ENCODE assay signal across 13 cellular contexts in the genomic region with DNA sequence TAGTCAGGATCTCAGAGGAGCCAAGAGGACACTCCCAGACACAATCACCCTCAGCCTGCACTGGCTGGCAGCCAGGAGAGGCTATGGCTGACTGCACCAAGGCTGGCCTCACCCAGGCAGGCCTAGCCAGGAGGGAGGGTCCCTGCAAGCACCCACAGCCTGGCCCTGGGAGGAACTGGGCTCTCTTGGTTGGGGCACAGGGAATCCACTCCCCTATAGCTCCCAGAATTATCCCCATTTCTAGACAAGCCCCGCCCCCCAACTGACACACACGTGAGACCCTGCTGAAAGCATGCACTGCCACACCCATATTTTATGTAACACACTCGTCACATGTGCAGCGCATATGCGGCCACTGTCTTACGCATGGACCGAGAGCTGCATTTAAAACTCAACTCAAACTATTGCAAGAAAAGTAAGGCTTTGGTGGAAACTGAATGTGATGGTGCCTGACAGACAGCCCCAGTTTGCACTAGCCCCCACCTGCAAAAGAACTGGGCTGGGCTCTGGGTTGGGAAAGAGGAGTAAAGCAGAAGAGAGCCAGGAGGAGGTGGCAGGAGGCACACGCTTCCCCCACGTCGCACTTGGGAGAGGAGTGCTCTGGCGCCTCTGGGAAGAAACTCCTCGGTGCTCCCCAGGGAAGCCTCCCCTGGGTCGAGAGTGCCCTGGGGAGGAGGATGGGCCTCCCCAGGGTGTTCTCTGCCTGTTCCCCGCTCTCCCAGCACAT. TPM values are rescaled to one million over a fixed set of nuclear protein-coding genes. Genes with fewer than 3 reads are reported as not detected.
DNase-seq lines count a peak whose midpoint lies in the region; ATAC-seq and TF ChIP-seq lines count a peak whose summit lies in the region.
"Had no signal": no experiment of that assay in that cellular context is flagged by ENCODE, and none has a peak within 500 bp of the region (broad histone marks: within the 10 kb centered on the region; RNA-seq: fewer than 3 reads in every experiment).

No MANE protein-coding gene starts in this region.

- peaks cover 3% of the 10 kb centered on the region for H3K4me1 Mint-ChIP-seq in WTC11

- H3K36me3 Mint-ChIP-seq in WTC11, result no peaks in the 10 kb centered on the region
- H3K36me3 Mint-ChIP-seq: activated naive CD4-positive, alpha-beta T cell treated with anti-CD3 and anti-CD28 coated beads, Interleukin-2, amount 50 U/mL, for 72 hours had no signal

- H3K27me3 Mint-ChIP-seq in WTC11 (ENCODE audit: low read depth), result peaks cover 4% of the 10 kb centered on the region; the same call in 1 of the 2 replicates

- TF ChIP-seq EP300 in suprapubic skin (IDR thresholded peaks at IDR 0.05), result no peak

- H3K9me3 ChIP-seq in suprapubic skin, result no peaks in the 10 kb centered on the region

- H3K4me1 ChIP-seq in suprapubic skin, result peaks cover 17% of the 10 kb centered on the region

- H3K27me3 ChIP-seq in dorsolateral prefrontal cortex (no peaks in the 10 kb centered on the region), suprapubic skin (no peaks in the 10 kb centered on the region)

- H3K4me3 ChIP-seq in dorsolateral prefrontal cortex, result no peak overlapping the region
- H3K4me3 ChIP-seq in suprapubic skin, result no peak overlapping the region
- H3K4me3 ChIP-seq: coronary artery had no signal

- H3K4me3 Mint-ChIP-seq in WTC11, result no peak overlapping the region

- TF ChIP-seq POLR2A in suprapubic skin (IDR thresholded peaks at IDR 0.05), result no peak

- CTCF ChIA-PET in WTC11 (lab: Charles Lee), result no interaction called here

- TF ChIP-seq CTCF in dorsolateral prefrontal cortex (IDR thresholded peaks at IDR 0.05 in 54 of 56, conservative IDR thresholded peaks at IDR 0.05 in 2 of 56; ENCODE audit: low read depth in 1 of 56, partially characterized antibody in 56 of 56), result no peak
- TF ChIP-seq CTCF in suprapubic skin (IDR thresholded peaks at IDR 0.05), result no peak
- TF ChIP-seq CTCF in WTC11 (IDR thresholded peaks at IDR 0.05), result no peak

- H3K27ac Mint-ChIP-seq in WTC11, result no peak overlapping the region
- H3K27ac Mint-ChIP-seq: activated naive CD4-positive, alpha-beta T cell treated with anti-CD3 and anti-CD28 coated beads, Interleukin-2, amount 50 U/mL, for 72 hours had no signal

- POLR2A ChIA-PET in WTC11 (lab: Charles Lee), result no interaction called here

- H3K36me3 ChIP-seq in suprapubic skin, result no peaks in the 10 kb centered on the region

- 49% methylated on average over 14 of the region's 14 CpGs for WGBS in suprapubic skin

- 0 out of 2 replicates have a peak, but pooled peaks cover 7% of the 10 kb centered on the region for H3K9me3 Mint-ChIP-seq in WTC11
- H3K9me3 Mint-ChIP-seq: activated naive CD4-positive, alpha-beta T cell treated with anti-CD3 and anti-CD28 coated beads, Interleukin-2, amount 50 U/mL, for 72 hours had no signal

- DNase-seq in HK-2 (ENCODE audit: unreplicated experiment), result peak; percentile 59
- DNase-seq in NCI-H2171 (lab: John Stamatoyannopoulos, UW), result peak; percentile 36
- DNase-seq in dorsolateral prefrontal cortex, result peak in 2 of 10 donors; percentile 25 to 50
- no peak for DNase-seq in suprapubic skin (ENCODE audit: low spot score in 2 of 2)
- no peak for DNase-seq in activated gamma-delta T cell (lab: John Stamatoyannopoulos, UW)
- no peak for DNase-seq in WTC11 (ENCODE audit: low spot score)
- DNase-seq: NCI-H1048, right cardiac atrium had no signal

- intact Hi-C loops in dorsolateral prefrontal cortex (cut with DNase I), result no loop called here

- H3K27ac ChIP-seq in dorsolateral prefrontal cortex (peak overlapping the region in 54 of 59 donors; percentile 4 to 89 (median 68)), suprapubic skin (peak overlapping the region; percentile 87)
- H3K27ac ChIP-seq: coronary artery had no signal

- ATAC-seq in WTC11, result no peak; the same call in 1 of the 2 replicates
- ATAC-seq in HG03460 (IDR thresholded peaks at IDR 0.05; ENCODE audit: unreplicated experiment), result no peak
- ATAC-seq: activated naive CD4-positive, alpha-beta T cell treated with anti-CD3 and anti-CD28 coated beads, Interleukin-2, amount 50 U/mL, for 72 hours had no signal

TF ChIP-seq in WTC11, 78 proteins besides CTCF, POLR2A, EP300 and RAD21:
- TF ChIP-seq, protein P1, sequence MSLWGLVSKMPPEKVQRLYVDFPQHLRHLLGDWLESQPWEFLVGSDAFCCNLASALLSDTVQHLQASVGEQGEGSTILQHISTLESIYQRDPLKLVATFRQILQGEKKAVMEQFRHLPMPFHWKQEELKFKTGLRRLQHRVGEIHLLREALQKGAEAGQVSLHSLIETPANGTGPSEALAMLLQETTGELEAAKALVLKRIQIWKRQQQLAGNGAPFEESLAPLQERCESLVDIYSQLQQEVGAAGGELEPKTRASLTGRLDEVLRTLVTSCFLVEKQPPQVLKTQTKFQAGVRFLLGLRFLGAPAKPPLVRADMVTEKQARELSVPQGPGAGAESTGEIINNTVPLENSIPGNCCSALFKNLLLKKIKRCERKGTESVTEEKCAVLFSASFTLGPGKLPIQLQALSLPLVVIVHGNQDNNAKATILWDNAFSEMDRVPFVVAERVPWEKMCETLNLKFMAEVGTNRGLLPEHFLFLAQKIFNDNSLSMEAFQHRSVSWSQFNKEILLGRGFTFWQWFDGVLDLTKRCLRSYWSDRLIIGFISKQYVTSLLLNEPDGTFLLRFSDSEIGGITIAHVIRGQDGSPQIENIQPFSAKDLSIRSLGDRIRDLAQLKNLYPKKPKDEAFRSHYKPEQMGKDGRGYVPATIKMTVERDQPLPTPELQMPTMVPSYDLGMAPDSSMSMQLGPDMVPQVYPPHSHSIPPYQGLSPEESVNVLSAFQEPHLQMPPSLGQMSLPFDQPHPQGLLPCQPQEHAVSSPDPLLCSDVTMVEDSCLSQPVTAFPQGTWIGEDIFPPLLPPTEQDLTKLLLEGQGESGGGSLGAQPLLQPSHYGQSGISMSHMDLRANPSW (CRISPR knock-in tag; conservative IDR thresholded peaks at IDR 0.05; ENCODE audit: low read depth), result no peak
- TF ChIP-seq JUN (CRISPR knock-in tag; IDR thresholded peaks at IDR 0.05), result no peak
- no peak for TF ChIP-seq NFATC4 (CRISPR knock-in tag; IDR thresholded peaks at IDR 0.05)
- no peak for TF ChIP-seq CREM (CRISPR knock-in tag; IDR thresholded peaks at IDR 0.05)

RNA-seq across cellular contexts. Expression of gene ARHGEF4, which starts 28.9 kb away (rescaled TPM):
- total RNA-seq in dorsolateral prefrontal cortex (100 to 1,000 TPM; 155 to 336 (median 251) TPM), suprapubic skin (100 to 1,000 TPM; 108 to 378 (median 134) TPM), WTC11 (2021) (18.1 to 21.8 TPM (median 19.5 TPM) in 3 replicates)

RNA-seq across cellular contexts. Expression of gene AMER3, which starts 52.5 kb away (rescaled TPM):
- total RNA-seq in dorsolateral prefrontal cortex (10 to 100 TPM in 119 of 120 experiments, 1 to 10 TPM in 1; 8.8 to 46.4 (median 30.1) TPM), suprapubic skin (not detected), WTC11 (2021) (0.05 to 0.13 TPM (median 0.09 TPM) in 3 replicates)
- total RNA-seq: activated CD8-positive, alpha-beta memory T cell treated with anti-CD3 and anti-CD28 coated beads for 36 hours; activated naive CD4-positive, alpha-beta T cell treated with anti-CD3 and anti-CD28 coated beads, Interleukin-2, amount 50 U/mL, for 72 hours; HT-29; right cardiac atrium had no signal

Comparison
In these comparisons a context has a peak if more than half of its experiments do, and no peak if none do; other contexts are left out.
1. DNase-seq: peak in HK-2 (single experiment) and NCI-H2171 (single experiment); none in suprapubic skin (0 of 2), activated gamma-delta T cell (single experiment) and WTC11 (single experiment).